In genomic region chr2:130359466-130359865, GRCh38 we compare ENCODE assay signal across 6 cellular contexts.
"Had no signal": no experiment of that assay in that cellular context is flagged by ENCODE, and none has a peak within 500 bp of the region (broad histone marks: within the 10 kb centered on the region; RNA-seq: fewer than 3 reads in every experiment).

No MANE protein-coding gene starts in this region.

- ATAC-seq: K562 had no signal

- H2AFZ ChIP-seq: GM23248 had no signal

- H3K9ac ChIP-seq: GM23248 had no signal

- H3K27ac Mint-ChIP-seq: H9 had no signal

- H3K27ac ChIP-seq: GM23248 had no signal

- DNase-seq: GM23248, GOT3, H9, HCEC 1CT, IMR-90 had no signal

- H3K4me3 ChIP-seq: GM23248, K562 had no signal
